8 cellular contexts compared by ENCODE assay signal in the genomic region with DNA sequence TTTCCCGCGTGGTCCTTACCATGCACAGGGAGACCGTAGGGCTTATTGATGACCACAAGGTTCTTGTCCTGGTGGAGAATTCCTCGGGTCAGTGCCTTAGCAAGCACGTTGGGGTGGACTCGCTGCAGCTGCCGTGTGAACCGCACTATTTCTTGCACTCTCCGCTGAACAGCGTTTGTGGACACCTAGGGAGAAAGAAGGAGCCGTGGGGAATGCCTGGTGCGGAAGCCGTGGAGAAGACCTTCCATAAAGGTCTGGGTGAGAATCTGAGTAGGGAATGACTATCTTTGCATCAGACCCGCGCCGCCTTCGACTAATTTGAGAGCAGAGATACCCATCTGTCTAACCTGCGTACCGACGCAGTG. TPM values are rescaled to one million over a fixed set of nuclear protein-coding genes. Genes with fewer than 3 reads are reported as not detected.
A peak's percentile ranks its signal among the peaks of the same experiment; 100 is the strongest.
DNase-seq lines count a peak whose midpoint lies in the region; ATAC-seq and TF ChIP-seq lines count a peak whose summit lies in the region.

No MANE protein-coding gene starts in this region.

- in situ Hi-C loops in transverse colon (cut with MboI; ENCODE audit: low pct_ligation_motif_present in 1 of 4, low pct_unique_long_range_greater_than_20kb in 1 of 4, low sequenced_read_pairs in 3 of 4) = loop anchor here in 2 of 4 donors (25.0 kb wide), 2 partner anchors 599 to 624 kb away; a partner anchor contains a TSS

- peaks cover 10% of the 10 kb centered on the region for H3K36me3 Mint-ChIP-seq in activated naive CD4-positive, alpha-beta T cell treated with anti-CD3 and anti-CD28 coated beads for 36 hours (ENCODE audit: low read depth)

- DNase-seq in activated naive CD4-positive, alpha-beta T cell treated with anti-CD3 and anti-CD28 coated beads for 36 hours = no peak
- no peak for DNase-seq in activated naive CD4-positive, alpha-beta T cell (lab: John Stamatoyannopoulos, UW)
- DNase-seq in adrenal gland (no peak), right lobe of liver (no peak), transverse colon (no peak), GM03348 (ENCODE audit: low spot score) (no peak), COLO829 (ENCODE audit: low spot score) (no peak)

- H3K27ac Mint-ChIP-seq in activated naive CD4-positive, alpha-beta T cell treated with anti-CD3 and anti-CD28 coated beads for 36 hours = peak overlapping the region; percentile 86

- H3K27ac ChIP-seq in adrenal gland (peak overlapping the region in 2 of 5 donors; percentile 32 to 63), right lobe of liver (peak overlapping the region in 1 of 3 donors; percentile 26), transverse colon (peak overlapping the region; percentile 83 to 88 (median 84))

- intact Hi-C loops in activated naive CD4-positive, alpha-beta T cell treated with anti-CD3 and anti-CD28 coated beads for 36 hours (cut with micrococcal nuclease) = loop anchor here (1.0 to 10.0 kb wide), 11 partner anchors 58 to 619 kb away; a partner anchor contains a TSS
- intact Hi-C loops in adrenal gland (cut with DNase I) = loop anchor here (5.0 to 10.0 kb wide), 2 partner anchors 54 to 56 kb away; a partner anchor contains a TSS
- intact Hi-C loops in right lobe of liver (cut with DNase I) = loop anchor here in 1 of 2 donors (10.0 kb wide), 1 partner anchor 54 kb away; a partner anchor contains a TSS
- intact Hi-C loops in transverse colon (cut with DNase I; ENCODE audit: low total_unique reads) = no loop called here

- H3K4me1 ChIP-seq in adrenal gland (replicated peaks in 1 of 2) = peaks cover 4 to 20% of the 10 kb centered on the region in 2 donors
- peaks cover 0 to 15% (median 4%) of the 10 kb centered on the region in 4 donors for H3K4me1 ChIP-seq in right lobe of liver
- H3K4me1 ChIP-seq in transverse colon = peaks cover 0 to 39% (median 25%) of the 10 kb centered on the region in 4 donors

- CTCF ChIA-PET in activated naive CD4-positive, alpha-beta T cell treated with anti-CD3 and anti-CD28 coated beads for 36 hours (lab: Charles Lee) = interaction anchor here (0.8 kb wide), 1 partner anchor 13 kb away, joined by 3 read pairs; no protein-coding TSS in a partner anchor

- H3K9me3 ChIP-seq in adrenal gland (replicated peaks in 1 of 3) = no peaks in the 10 kb centered on the region
- H3K9me3 ChIP-seq in right lobe of liver = no peaks in the 10 kb centered on the region
- H3K9me3 ChIP-seq in transverse colon = no peaks in the 10 kb centered on the region

- H3K36me3 ChIP-seq in adrenal gland (replicated peaks in 1 of 2) = peaks cover 0 to 26% of the 10 kb centered on the region in 2 donors
- peaks cover 0 to 17% (median 3%) of the 10 kb centered on the region in 4 donors for H3K36me3 ChIP-seq in right lobe of liver
- peaks cover 0 to 15% (median 3%) of the 10 kb centered on the region in 4 donors for H3K36me3 ChIP-seq in transverse colon

- H3K4me1 Mint-ChIP-seq in activated naive CD4-positive, alpha-beta T cell treated with anti-CD3 and anti-CD28 coated beads for 36 hours (ENCODE audit: low read depth) = peaks cover 29% of the 10 kb centered on the region

- ATAC-seq in right lobe of liver (no peak), HG03135 (IDR thresholded peaks at IDR 0.05; ENCODE audit: unreplicated experiment) (no peak)

- H3K27me3 ChIP-seq in adrenal gland = no peaks in the 10 kb centered on the region
- H3K27me3 ChIP-seq in right lobe of liver = no peaks in the 10 kb centered on the region
- no peaks in the 10 kb centered on the region for H3K27me3 ChIP-seq in transverse colon

- no peaks in the 10 kb centered on the region for H3K27me3 Mint-ChIP-seq in activated naive CD4-positive, alpha-beta T cell treated with anti-CD3 and anti-CD28 coated beads for 36 hours (ENCODE audit: low read depth)

- no peak for TF ChIP-seq POLR2A in adrenal gland (IDR thresholded peaks at IDR 0.05)
- TF ChIP-seq POLR2A in right lobe of liver (IDR thresholded peaks at IDR 0.05) = no peak
- TF ChIP-seq POLR2A in transverse colon (IDR thresholded peaks at IDR 0.05) = no peak

- H3K4me3 ChIP-seq in adrenal gland = peak overlapping the region; percentile 39 to 88 (median 86)
- H3K4me3 ChIP-seq in right lobe of liver = peak overlapping the region; percentile 57 to 86 (median 78)
- peak overlapping the region; percentile 71 to 92 (median 80) for H3K4me3 ChIP-seq in transverse colon

- no peak for TF ChIP-seq EP300 in transverse colon (IDR thresholded peaks at IDR 0.05; ENCODE audit: low read depth)

- TF ChIP-seq CTCF in adrenal gland (IDR thresholded peaks at IDR 0.05) (no peak), right lobe of liver (IDR thresholded peaks at IDR 0.05) (no peak), transverse colon (IDR thresholded peaks at IDR 0.05) (no peak)

- no peaks in the 10 kb centered on the region for H3K9me3 Mint-ChIP-seq in activated naive CD4-positive, alpha-beta T cell treated with anti-CD3 and anti-CD28 coated beads for 36 hours

- whole genome bisulfite sequencing in adrenal gland, 4 donors = 4 to 10% (median 4%) methylated on average over 17 to 20 of the region's 20 CpGs
- WGBS in right lobe of liver (ENCODE audit: insufficient coverage, low coverage, low lambda C conversion rate, missing lambda C conversion rate) = 2% methylated on average over 18 of the region's 20 CpGs
- WGBS in transverse colon (ENCODE audit: low coverage in 1 of 2), 2 donors = 3% methylated on average over 20 of the region's 20 CpGs; no CpG with 5 or more reads in 1 of the 2 donors

- peak overlapping the region; percentile 94 for H3K4me3 Mint-ChIP-seq in activated naive CD4-positive, alpha-beta T cell treated with anti-CD3 and anti-CD28 coated beads for 36 hours

RNA-seq across cellular contexts. Expression of a gene that starts 0.6 kb away (rescaled TPM):
- total RNA-seq in activated naive CD4-positive, alpha-beta T cell treated with anti-CD3 and anti-CD28 coated beads for 36 hours = 10 to 100 TPM; 33.0 to 34.7 TPM
- total RNA-seq in adrenal gland (10 to 100 TPM; 10.6 to 27.5 (median 21.3) TPM), right lobe of liver (10 to 100 TPM; 12.8 to 18.5 (median 14.2) TPM), transverse colon (10 to 100 TPM; 11.1 to 20.3 (median 12.6) TPM)
- polyA plus RNA-seq in adrenal gland = 10 to 100 TPM; 12.4 to 18.5 (median 15.9) TPM

RNA-seq across cellular contexts. Expression of a gene that starts 0.7 kb away (rescaled TPM):
- total RNA-seq in activated naive CD4-positive, alpha-beta T cell treated with anti-CD3 and anti-CD28 coated beads for 36 hours = 1 to 10 TPM; 5.6 to 6.3 TPM
- total RNA-seq in adrenal gland = 10 to 100 TPM; 12.0 to 26.6 (median 16.7) TPM
- polyA plus RNA-seq in adrenal gland = 10 to 100 TPM in 1 of 3 donors, 1 to 10 TPM in 2; 5.8 to 17.0 (median 8.8) TPM
- total RNA-seq in right lobe of liver = 1 to 10 TPM; 4.6 to 8.3 (median 5.8) TPM
- total RNA-seq in transverse colon = 10 to 100 TPM; 13.7 to 54.5 (median 47.3) TPM

RNA-seq across cellular contexts. Expression of a gene that starts 57.8 kb away (rescaled TPM):
- total RNA-seq in activated naive CD4-positive, alpha-beta T cell treated with anti-CD3 and anti-CD28 coated beads for 36 hours = 100 to 1,000 TPM; 137 to 142 TPM
- total RNA-seq in adrenal gland (100 to 1,000 TPM in 6 of 8 donors, 10 to 100 TPM in 2; 80.5 to 194 (median 116) TPM), right lobe of liver (100 to 1,000 TPM in 5 of 6 experiments, 10 to 100 TPM in 1; 95.0 to 150 (median 122) TPM), transverse colon (10 to 100 TPM; 18.9 to 66.5 (median 63.5) TPM)
- 100 to 1,000 TPM in 1 of 3 donors, 10 to 100 TPM in 2; 61.5 to 194 (median 88.2) TPM for polyA plus RNA-seq in adrenal gland

RNA-seq across cellular contexts. Expression of a gene that starts 58.1 kb away (rescaled TPM):
- 10 to 100 TPM; 41.2 to 48.6 TPM for total RNA-seq in activated naive CD4-positive, alpha-beta T cell treated with anti-CD3 and anti-CD28 coated beads for 36 hours
- total RNA-seq in adrenal gland = 10 to 100 TPM in 7 of 8 donors, 1 to 10 TPM in 1; 7.2 to 33.0 (median 26.8) TPM
- 10 to 100 TPM; 31.3 to 55.3 (median 43.9) TPM for polyA plus RNA-seq in adrenal gland
- 10 to 100 TPM; 18.6 to 50.2 (median 39.8) TPM for total RNA-seq in right lobe of liver
- total RNA-seq in transverse colon = 10 to 100 TPM; 17.2 to 51.5 (median 24.7) TPM
